ENCODE assay signal across 12 cellular contexts in the genomic region with DNA sequence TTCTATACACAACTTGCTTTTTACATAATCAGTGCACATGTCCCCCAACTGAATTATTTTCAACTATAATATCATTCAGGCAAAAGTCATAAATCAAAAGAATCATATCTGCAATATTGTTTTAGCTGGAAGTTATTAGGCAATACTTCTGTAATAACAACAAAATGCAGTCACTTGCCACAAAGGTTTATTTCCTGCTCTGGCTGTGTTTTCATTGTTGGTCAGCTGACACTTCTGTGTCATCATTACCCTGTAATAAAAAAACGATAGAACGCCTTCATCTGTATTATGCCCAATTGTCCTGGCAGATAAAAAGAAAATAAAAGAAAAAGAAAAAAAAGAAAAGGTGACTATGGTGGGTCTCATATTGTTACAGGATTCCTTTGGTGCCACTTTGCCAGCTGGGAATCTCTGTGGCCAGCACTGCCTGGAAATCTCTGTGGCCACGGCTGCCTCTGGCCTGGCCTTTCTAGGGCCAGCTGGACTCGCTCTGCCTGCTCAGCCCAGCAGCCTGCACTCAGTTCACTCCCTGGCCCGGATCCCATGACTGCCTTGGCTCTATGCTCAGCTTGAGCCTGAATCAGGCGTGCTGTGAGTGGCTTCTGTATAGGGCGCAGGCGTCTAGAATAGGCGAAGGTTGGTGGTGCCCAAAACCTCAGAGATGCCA.
DNase-seq lines count a peak whose midpoint lies in the region; ATAC-seq and TF ChIP-seq lines count a peak whose summit lies in the region.
"Had no signal": no experiment of that assay in that cellular context is flagged by ENCODE, and none has a peak within 500 bp of the region (broad histone marks: within the 10 kb centered on the region; RNA-seq: fewer than 3 reads in every experiment).

No MANE protein-coding gene starts in this region.

- no peak for TF ChIP-seq POLR2A in stomach (IDR thresholded peaks at IDR 0.05)

- no peak for TF ChIP-seq EP300 in stomach (IDR thresholded peaks at IDR 0.05)

- H3K27me3 Mint-ChIP-seq in CD14-positive monocyte (ENCODE audit: low read depth in 3 of 3): no peaks in the 10 kb centered on the region

- peak; percentile 54 for ATAC-seq in lung (ENCODE audit: insufficient read depth, low FRiP score)
- ATAC-seq: A549 had no signal

- peak; percentile 16 for DNase-seq in A172 (ENCODE audit: low spot score)
- DNase-seq in NOMO-1 treated with DMSO at 0.1 percent for 48 hours (lab: John Stamatoyannopoulos, UW; ENCODE audit: unreplicated experiment): peak; percentile 58
- peak; percentile 3 to 80 for DNase-seq in dermis microvascular lymphatic vessel endothelial cell (ENCODE audit: low read depth in 2 of 2)
- peak; percentile 57 for DNase-seq in lung (ENCODE audit: low spot score)
- no peak for DNase-seq in stomach
- DNase-seq in activated T-cell treated with anti-CD3 and anti-CD28 coated beads for 4 hours: no peak
- no peak for DNase-seq in NCI-H187 (lab: John Stamatoyannopoulos, UW)
- no peak for DNase-seq in CD14-positive monocyte (ENCODE audit: low spot score)
- DNase-seq: activated naive CD4-positive, alpha-beta T cell treated with anti-CD3 and anti-CD28 coated beads, Interleukin-2, amount 50 U/mL, for 16 hours; WERI-Rb-1 had no signal

- H3K27ac ChIP-seq in lung (ENCODE audit: low read depth in 1 of 2, low read length in 1 of 2) (peak overlapping the region in 1 of 2 donors; percentile 13), stomach (no peak overlapping the region)
- H3K27ac ChIP-seq: A549, WERI-Rb-1 had no signal

- H3K27ac Mint-ChIP-seq in CD14-positive monocyte: no peak overlapping the region
- H3K27ac Mint-ChIP-seq: mesothelial cell of epicardium had no signal

- no peak overlapping the region for H3K4me3 Mint-ChIP-seq in CD14-positive monocyte
- H3K4me3 Mint-ChIP-seq: mesothelial cell of epicardium had no signal

- 76 to 79% methylated on average over 9 of the region's 9 CpGs for WGBS in lung, 2 donors
- WGBS in stomach, 5 donors: 62 to 85% (median 80%) methylated on average over 9 of the region's 9 CpGs

- no peaks in the 10 kb centered on the region for H3K4me1 Mint-ChIP-seq in CD14-positive monocyte
- H3K4me1 Mint-ChIP-seq: mesothelial cell of epicardium had no signal

- H3K36me3 ChIP-seq in lung (ENCODE audit: control insufficient read depth in 2 of 2, insufficient read depth in 2 of 2, low read length in 2 of 2) (no peaks in the 10 kb centered on the region), stomach (no peaks in the 10 kb centered on the region)
- H3K36me3 ChIP-seq: WERI-Rb-1 had no signal

- no peaks in the 10 kb centered on the region for H3K4me1 ChIP-seq in lung (ENCODE audit: control insufficient read depth in 2 of 2, insufficient read depth in 2 of 2, low read length in 2 of 2)
- no peaks in the 10 kb centered on the region for H3K4me1 ChIP-seq in stomach
- H3K4me1 ChIP-seq: A549 had no signal

- no peaks in the 10 kb centered on the region for H3K27me3 ChIP-seq in lung (ENCODE audit: control insufficient read depth, insufficient read depth)
- H3K27me3 ChIP-seq in stomach: no peaks in the 10 kb centered on the region

- H3K9me3 ChIP-seq in lung (ENCODE audit: control insufficient read depth in 2 of 2, insufficient read depth in 1 of 2, low read length in 1 of 2) (peaks cover 0 to 2% of the 10 kb centered on the region in 2 donors), stomach (peaks cover 0 to 12% (median 0%) of the 10 kb centered on the region in 4 donors)
- H3K9me3 ChIP-seq: A549 had no signal

- TF ChIP-seq CTCF in lung (IDR thresholded peaks at IDR 0.05; ENCODE audit: control extremely low read depth, extremely low read depth) (no peak), stomach (IDR thresholded peaks at IDR 0.05) (no peak), CD14-positive monocyte (IDR thresholded peaks at IDR 0.05) (no peak)

- H3K4me3 ChIP-seq in lung: no peak overlapping the region
- H3K4me3 ChIP-seq in stomach: no peak overlapping the region
- H3K4me3 ChIP-seq: A549 had no signal

- no peaks in the 10 kb centered on the region for H3K36me3 Mint-ChIP-seq in CD14-positive monocyte
- H3K36me3 Mint-ChIP-seq: mesothelial cell of epicardium had no signal

- intact Hi-C loops in stomach (cut with DNase I; ENCODE audit: low total_unique reads): no loop called here
- intact Hi-C loops in CD14-positive monocyte (cut with micrococcal nuclease): no loop called here

- H3K9me3 Mint-ChIP-seq in CD14-positive monocyte: peaks cover 5 to 13% (median 7%) of the 10 kb centered on the region in 7 donors

Comparison
In these comparisons a context has a peak if more than half of its experiments do, and no peak if none do; other contexts are left out.
1. DNase-seq: peak in A172 (single experiment), NOMO-1 treated with DMSO at 0.1 percent for 48 hours (single experiment), dermis microvascular lymphatic vessel endothelial cell (2 of 2) and lung (single experiment); none in stomach (single experiment), activated T-cell treated with anti-CD3 and anti-CD28 coated beads for 4 hours (single experiment), NCI-H187 (0 of 2) and CD14-positive monocyte (single experiment).